ENCODE assay signal across 1 cellular context in the genomic region with DNA sequence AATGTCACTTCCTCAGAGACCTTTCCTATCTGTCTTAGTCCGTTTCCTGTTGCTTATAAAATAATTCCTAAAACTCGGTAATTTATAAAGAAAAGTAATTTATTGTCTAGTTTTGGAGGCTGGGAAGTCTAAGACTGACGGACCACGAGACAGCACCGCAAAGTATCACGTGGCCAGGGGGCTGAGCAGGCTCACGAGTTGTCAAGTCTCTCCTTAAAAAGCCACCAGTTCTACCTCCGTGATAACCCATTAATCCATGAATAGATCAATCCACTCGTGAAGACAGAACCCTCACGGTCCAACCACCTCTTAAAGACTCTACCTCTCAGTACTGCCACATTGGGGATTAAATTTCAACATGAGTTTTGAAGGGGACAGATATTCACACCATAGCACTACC.
TF ChIP-seq lines count a peak whose summit lies in the region.

No MANE protein-coding gene starts in this region.

TF ChIP-seq in GM23338, 12 proteins besides CTCF, POLR2A, EP300 and RAD21 (continued from another document):
- TF ChIP-seq ZNF462 (CRISPR knock-in tag; IDR thresholded peaks at IDR 0.05) = no peak
- no peak for TF ChIP-seq NANOG (IDR thresholded peaks at IDR 0.05; ENCODE audit: borderline replicate concordance)
- TF ChIP-seq STAT1 (IDR thresholded peaks at IDR 0.05; ENCODE audit: unreplicated experiment) = no peak
- no peak for TF ChIP-seq ZNF331 (CRISPR knock-in tag; IDR thresholded peaks at IDR 0.05; ENCODE audit: low read depth)
- no peak for TF ChIP-seq POLR2AphosphoS5 (IDR thresholded peaks at IDR 0.05; ENCODE audit: low read depth)
- no peak for TF ChIP-seq EZH2 (IDR thresholded peaks at IDR 0.05; ENCODE audit: low read depth, unreplicated experiment)
- TF ChIP-seq JUNB (IDR thresholded peaks at IDR 0.05; ENCODE audit: unreplicated experiment) = no peak
- TF ChIP-seq ETS1 (IDR thresholded peaks at IDR 0.05) = no peak
- TF ChIP-seq EZH2phosphoT487 (IDR thresholded peaks at IDR 0.05; ENCODE audit: unreplicated experiment) = no peak
